23 cellular contexts compared by ENCODE assay signal in genomic region chr13:71492346-71492871, GRCh38.
A peak's percentile ranks its signal among the peaks of the same experiment; 100 is the strongest.
DNase-seq lines count a peak whose midpoint lies in the region; ATAC-seq, FAIRE-seq and TF ChIP-seq lines count a peak whose summit lies in the region.
"Had no signal": no experiment of that assay in that cellular context is flagged by ENCODE, and none has a peak within 500 bp of the region (broad histone marks: within the 10 kb centered on the region; RNA-seq: fewer than 3 reads in every experiment).

No MANE protein-coding gene starts in this region.

- H3K36me3 ChIP-seq in mesenchymal stem cell (ENCODE audit: control insufficient read depth in 1 of 2, insufficient read depth in 2 of 2, low read depth in 1 of 2, low read length in 2 of 2) (no peaks in the 10 kb centered on the region), OCI-LY7 (ENCODE audit: insufficient read depth, low read length) (no peaks in the 10 kb centered on the region)

- no peak for TF ChIP-seq RAD21 in A549 (conservative IDR thresholded peaks at IDR 0.05 in 1 of 2, IDR thresholded peaks at IDR 0.05 in 1 of 2)

- no TSS peak for BruUV-seq in OCI-LY7 (replicated peaks; lab: Mats Ljungman, UMichigan)

- ATAC-seq in A549 (no peak), HG03342 (IDR thresholded peaks at IDR 0.05; ENCODE audit: unreplicated experiment) (no peak)

- H2AFZ ChIP-seq in mesenchymal stem cell (ENCODE audit: low read depth, low read length): no peak overlapping the region
- no peak overlapping the region for H2AFZ ChIP-seq in OCI-LY7 (ENCODE audit: low read length)
- H2AFZ ChIP-seq: GM23248 had no signal

- H3K27ac ChIP-seq in A549 (no peak overlapping the region), mesenchymal stem cell (ENCODE audit: low read length, poor library complexity, severe bottlenecking) (no peak overlapping the region), OCI-LY7 (ENCODE audit: low read depth, low read length, poor library complexity, severe bottlenecking) (no peak overlapping the region)
- H3K27ac ChIP-seq: GM23248 had no signal

- CTCF ChIA-PET in A549 (lab: Yijun Ruan, JAX) (interaction anchor here (0.6 kb wide), 1 partner anchor 1007 kb away, joined by 3 read pairs; no protein-coding TSS in a partner anchor), HEK293T (lab: Yijun Ruan, JAX) (no interaction called here), OCI-LY7 (lab: Charles Lee; ENCODE audit: unreplicated experiment) (no interaction called here)

- TF ChIP-seq EP300 in A549 (IDR thresholded peaks at IDR 0.05): no peak

- H4K8ac ChIP-seq in mesenchymal stem cell (ENCODE audit: low read length): no peak overlapping the region

- no peak overlapping the region for H4K91ac ChIP-seq in mesenchymal stem cell (ENCODE audit: low read length)

- no peak overlapping the region for H2BK15ac ChIP-seq in mesenchymal stem cell (ENCODE audit: low read depth, poor library complexity, severe bottlenecking)

- H3K4me2 ChIP-seq in A549 (no peak overlapping the region), mesenchymal stem cell (ENCODE audit: low read length, poor library complexity, severe bottlenecking) (no peak overlapping the region), OCI-LY7 (ENCODE audit: low read length) (no peak overlapping the region)

- H3K4me1 ChIP-seq in A549 (no peaks in the 10 kb centered on the region), mesenchymal stem cell (ENCODE audit: control insufficient read depth, insufficient read depth, low read depth, low read length) (no peaks in the 10 kb centered on the region), OCI-LY7 (ENCODE audit: insufficient read depth, low read length, poor library complexity, severe bottlenecking) (no peaks in the 10 kb centered on the region)

- no peak overlapping the region for H2BK120ac ChIP-seq in mesenchymal stem cell (ENCODE audit: low read depth, low read length)

- H3K9me3 ChIP-seq in A549: no peaks in the 10 kb centered on the region
- H3K9me3 ChIP-seq in mesenchymal stem cell (ENCODE audit: control insufficient read depth, low read length): no peaks in the 10 kb centered on the region
- H3K9me3 ChIP-seq in OCI-LY7 (ENCODE audit: low read length): no peaks in the 10 kb centered on the region

- no peak overlapping the region for H2BK5ac ChIP-seq in mesenchymal stem cell (ENCODE audit: low read depth, low read length, poor library complexity, severe bottlenecking)

- no peaks in the 10 kb centered on the region for H3K9me2 ChIP-seq in OCI-LY7 (ENCODE audit: insufficient read depth, low read length)

- no peak overlapping the region for H3K14ac ChIP-seq in mesenchymal stem cell (ENCODE audit: low read length in 2 of 2)

- intact Hi-C loops in OCI-LY7 (cut with micrococcal nuclease; ENCODE audit: unreplicated experiment): no loop called here

- no peak overlapping the region for H3K4me3 ChIP-seq in A549
- no peak overlapping the region for H3K4me3 ChIP-seq in fibroblast of villous mesenchyme (ENCODE audit: low read depth, low read length)
- no peak overlapping the region for H3K4me3 ChIP-seq in mesenchymal stem cell (ENCODE audit: insufficient read depth in 1 of 2, low read depth in 1 of 2, low read length in 2 of 2)
- H3K4me3 ChIP-seq in OCI-LY7 (ENCODE audit: low read depth, low read length, poor library complexity, severe bottlenecking): no peak overlapping the region
- H3K4me3 ChIP-seq: GM23248 had no signal

- no peak overlapping the region for H3K9ac ChIP-seq in mesenchymal stem cell (ENCODE audit: low read length)
- H3K9ac ChIP-seq: GM23248 had no signal

- no peak overlapping the region for H2BK12ac ChIP-seq in mesenchymal stem cell (ENCODE audit: low read length in 2 of 2)

- DNase-seq in A549 (ENCODE audit: low read depth in 1 of 2, low spot score in 1 of 2): no peak
- no peak for DNase-seq in HEK293T (ENCODE audit: extremely low spot score)
- peak; percentile 22 for DNase-seq in fibroblast of villous mesenchyme (ENCODE audit: low read depth)
- DNase-seq in mesenchymal stem cell: peak; percentile 12
- DNase-seq in effector CD4-positive, alpha-beta T cell: no peak
- no peak for DNase-seq in OCI-LY7 (ENCODE audit: low spot score)
- DNase-seq in globus pallidus (ENCODE audit: low spot score): no peak
- DNase-seq: 8988T; C1 segment of cervical spinal cord; Calu3; CD4-positive, alpha-beta memory T cell; COR-L47; DMS153; DND-41; GM23248; H7; HCEC 1CT; HFFc6 had no signal

- no peak overlapping the region for H3K18ac ChIP-seq in mesenchymal stem cell (ENCODE audit: low read depth in 1 of 2, low read length in 2 of 2)

- H4K20me1 ChIP-seq in OCI-LY7 (ENCODE audit: insufficient read depth, low read length): no peaks in the 10 kb centered on the region

- TF ChIP-seq CTCF in A549 (IDR thresholded peaks at IDR 0.05): no peak
- TF ChIP-seq CTCF in fibroblast of villous mesenchyme (IDR thresholded peaks at IDR 0.05; ENCODE audit: insufficient read depth, low read depth, low read length): no peak
- no peak for TF ChIP-seq CTCF in OCI-LY7 (conservative IDR thresholded peaks at IDR 0.05; ENCODE audit: low read length)

- H3K4ac ChIP-seq in mesenchymal stem cell (ENCODE audit: low read depth in 1 of 2, low read length in 2 of 2): no peak overlapping the region

- no peaks in the 10 kb centered on the region for H3K79me1 ChIP-seq in mesenchymal stem cell (replicated peaks; ENCODE audit: low read length, poor library complexity, severe bottlenecking)

- POLR2A ChIA-PET in A549 (lab: Yijun Ruan, JAX): no interaction called here
- POLR2A ChIA-PET in HEK293T (lab: Yijun Ruan, JAX): no interaction called here
- POLR2A ChIA-PET in OCI-LY7 (lab: Charles Lee): interaction anchor here (2.0 kb wide), 1 partner anchor 13 kb away, joined by 4 read pairs; no protein-coding TSS in a partner anchor

- H3K79me2 ChIP-seq in OCI-LY7 (ENCODE audit: insufficient read depth, low read depth, low read length): no peaks in the 10 kb centered on the region

- no peak for TF ChIP-seq POLR2A in A549 (IDR thresholded peaks at IDR 0.05; ENCODE audit: low read length)

- no peaks in the 10 kb centered on the region for H3K27me3 ChIP-seq in mesenchymal stem cell (ENCODE audit: control insufficient read depth in 1 of 2, insufficient read depth in 1 of 2, low read length in 2 of 2)

- no peak overlapping the region for H2AK5ac ChIP-seq in mesenchymal stem cell (ENCODE audit: low read length, severe bottlenecking)

- no peak for FAIRE-seq in A549 (lab: Jason Lieb, UNC)
- FAIRE-seq: G401.6, GM12892, GM19239, H1 had no signal

- H3K23ac ChIP-seq in mesenchymal stem cell (ENCODE audit: low read length in 2 of 2): no peak overlapping the region

TF ChIP-seq in A549, 52 proteins besides CTCF, POLR2A, EP300 and RAD21:
- TF ChIP-seq NR3C1 (IDR thresholded peaks at IDR 0.05) (no peak), MAFK (IDR thresholded peaks at IDR 0.05; ENCODE audit: partially characterized antibody) (peak; percentile 32)

TF ChIP-seq in HEK293T, 16 proteins besides CTCF, POLR2A, EP300 and RAD21:
- TF ChIP-seq ZNF384 (IDR thresholded peaks at IDR 0.05): peak; percentile 83
- no peak for TF ChIP-seq BHLHE40 (IDR thresholded peaks at IDR 0.05; ENCODE audit: borderline replicate concordance)

Comparison
In these comparisons a context has a peak if more than half of its experiments do, and no peak if none do; other contexts are left out.
1. DNase-seq: peak in fibroblast of villous mesenchyme (single experiment) and mesenchymal stem cell (single experiment); none in A549 (0 of 2), HEK293T (single experiment), effector CD4-positive, alpha-beta T cell (single experiment), OCI-LY7 (single experiment) and globus pallidus (single experiment).